8 cellular contexts compared by ENCODE assay signal in the genomic region with DNA sequence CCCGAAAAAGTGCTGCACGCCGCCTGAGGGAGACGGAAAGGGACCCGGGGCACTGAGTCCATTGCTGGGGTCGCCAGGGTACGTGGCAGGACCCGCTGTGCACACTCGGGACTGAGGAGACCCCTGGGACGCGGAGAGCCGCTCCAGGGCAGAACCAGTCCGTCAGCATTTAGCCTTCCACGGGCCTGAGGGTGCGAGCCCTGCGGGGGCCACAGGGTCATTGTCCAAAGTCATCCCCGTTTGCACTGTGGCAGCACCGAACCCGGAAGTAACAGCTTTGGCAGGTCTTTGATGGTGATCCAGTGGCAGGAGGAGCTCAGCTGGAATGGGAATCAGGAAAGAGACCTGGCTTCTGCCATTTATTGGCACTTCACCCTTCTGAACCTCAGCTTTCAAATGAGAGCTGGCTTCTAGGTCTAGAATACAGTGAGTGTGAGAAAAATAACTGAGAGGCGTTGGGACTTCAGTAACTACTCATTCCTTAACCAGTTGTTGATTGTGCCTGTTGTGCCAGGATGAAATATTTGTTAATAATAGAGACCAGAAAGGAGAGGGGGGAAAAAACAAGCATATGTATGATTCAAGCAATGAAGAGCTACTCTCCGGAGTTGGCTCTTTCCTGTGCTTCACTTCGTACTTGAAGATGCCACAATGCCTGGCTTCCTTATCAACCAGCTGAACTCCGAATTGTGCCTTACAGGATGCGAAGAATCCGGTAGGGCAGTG. TPM values are rescaled to one million over a fixed set of nuclear protein-coding genes. Genes with fewer than 3 reads are reported as not detected.
A peak's percentile ranks its signal among the peaks of the same experiment; 100 is the strongest.
DNase-seq lines count a peak whose midpoint lies in the region; ATAC-seq and TF ChIP-seq lines count a peak whose summit lies in the region.

No MANE protein-coding gene starts in this region.

- H3K4me3 ChIP-seq in fibroblast of villous mesenchyme (ENCODE audit: low read depth, low read length) (peak overlapping the region; percentile 87), aorta (ENCODE audit: low read length in 2 of 2) (peak overlapping the region; percentile 69 to 98)

- ATAC-seq in activated CD4-positive, alpha-beta T cell treated with anti-CD3 and anti-CD28 coated beads for 36 hours, result no peak
- ATAC-seq in HG02885 (IDR thresholded peaks at IDR 0.05; ENCODE audit: poor library complexity, unreplicated experiment) (peak; percentile 25), aorta (ENCODE audit: low FRiP score) (peak; percentile 84)
- ATAC-seq in naive thymus-derived CD8-positive, alpha-beta T cell, result peak in 1 of 2 donors; percentile 6

- H3K9me3 Mint-ChIP-seq in activated CD4-positive, alpha-beta T cell treated with anti-CD3 and anti-CD28 coated beads for 36 hours (ENCODE audit: low read depth), result no peaks in the 10 kb centered on the region
- no peaks in the 10 kb centered on the region for H3K9me3 Mint-ChIP-seq in activated T-helper 2 cell treated with anti-CD3 and anti-CD28 coated beads, Interferon-gamma antibody, Interleukin-2, Interleukin-4, amounts not matched to agents 10 μg/mL and 5 μg/mL and 100 μg/mL, durations not matched to agents 14 hours and 24 hours and 36 hours
- H3K9me3 Mint-ChIP-seq in naive thymus-derived CD8-positive, alpha-beta T cell, result no peaks in the 10 kb centered on the region

- CTCF ChIA-PET in activated CD4-positive, alpha-beta T cell treated with anti-CD3 and anti-CD28 coated beads for 36 hours (lab: Charles Lee), result interaction anchor here (0.7 to 2.9 kb wide), 6 partner anchors 9 to 105 kb away, joined by 3 to 22 read pairs (median 4); no protein-coding TSS in a partner anchor

- intact Hi-C loops in activated CD4-positive, alpha-beta T cell treated with anti-CD3 and anti-CD28 coated beads for 36 hours (cut with DNase I, micrococcal nuclease), result loop anchor here (2.0 to 10.0 kb wide), 16 partner anchors 67 to 1227 kb away; partner anchors contain the start of genes EPC1 (in 2 of the 2), CCDC7 (in 1 of the 2) and KIF5B (in 1 of the 2)
- intact Hi-C loops in activated T-helper 2 cell treated with anti-CD3 and anti-CD28 coated beads, Interferon-gamma antibody, Interleukin-2, Interleukin-4, amounts not matched to agents 10 μg/mL and 5 μg/mL and 100 μg/mL, durations not matched to agents 14 hours and 24 hours and 36 hours (cut with micrococcal nuclease), result loop anchor here (5.0 to 10.0 kb wide), 5 partner anchors 67 to 415 kb away; partner anchors contain the start of genes EPC1 and KIF5B
- intact Hi-C loops in aorta (cut with DNase I), result loop anchor here (2.0 to 5.0 kb wide), 2 partner anchors 47 to 67 kb away; no protein-coding TSS in a partner anchor

- peak overlapping the region; percentile 93 to 98 for H3K27ac ChIP-seq in aorta (ENCODE audit: low read depth in 1 of 2, low read length in 2 of 2)

- H3K4me3 Mint-ChIP-seq in activated CD4-positive, alpha-beta T cell treated with anti-CD3 and anti-CD28 coated beads for 36 hours, result peak overlapping the region; percentile 84
- peak overlapping the region; percentile 83 for H3K4me3 Mint-ChIP-seq in activated T-helper 2 cell treated with anti-CD3 and anti-CD28 coated beads, Interferon-gamma antibody, Interleukin-2, Interleukin-4, amounts not matched to agents 10 μg/mL and 5 μg/mL and 100 μg/mL, durations not matched to agents 14 hours and 24 hours and 36 hours (ENCODE audit: low read depth)
- H3K4me3 Mint-ChIP-seq in naive thymus-derived CD8-positive, alpha-beta T cell, result peak overlapping the region; percentile 78 to 96 (median 88)

- peak overlapping the region; percentile 58 for H3K27ac Mint-ChIP-seq in activated CD4-positive, alpha-beta T cell treated with anti-CD3 and anti-CD28 coated beads for 36 hours
- H3K27ac Mint-ChIP-seq in activated T-helper 2 cell treated with anti-CD3 and anti-CD28 coated beads, Interferon-gamma antibody, Interleukin-2, Interleukin-4, amounts not matched to agents 10 μg/mL and 5 μg/mL and 100 μg/mL, durations not matched to agents 14 hours and 24 hours and 36 hours, result peak overlapping the region; percentile 22
- peak overlapping the region; percentile 30 to 93 (median 88) for H3K27ac Mint-ChIP-seq in naive thymus-derived CD8-positive, alpha-beta T cell

- TF ChIP-seq CTCF in fibroblast of villous mesenchyme (IDR thresholded peaks at IDR 0.05; ENCODE audit: insufficient read depth, low read depth, low read length), result no peak

- peaks cover 36% of the 10 kb centered on the region for H3K4me1 Mint-ChIP-seq in activated CD4-positive, alpha-beta T cell treated with anti-CD3 and anti-CD28 coated beads for 36 hours
- H3K4me1 Mint-ChIP-seq in activated T-helper 2 cell treated with anti-CD3 and anti-CD28 coated beads, Interferon-gamma antibody, Interleukin-2, Interleukin-4, amounts not matched to agents 10 μg/mL and 5 μg/mL and 100 μg/mL, durations not matched to agents 14 hours and 24 hours and 36 hours (ENCODE audit: low read depth), result peaks cover 34% of the 10 kb centered on the region
- peaks cover 21 to 50% (median 44%) of the 10 kb centered on the region in 4 donors for H3K4me1 Mint-ChIP-seq in naive thymus-derived CD8-positive, alpha-beta T cell

- no peaks in the 10 kb centered on the region for H3K36me3 Mint-ChIP-seq in activated CD4-positive, alpha-beta T cell treated with anti-CD3 and anti-CD28 coated beads for 36 hours (ENCODE audit: low read depth)
- no peaks in the 10 kb centered on the region for H3K36me3 Mint-ChIP-seq in activated T-helper 2 cell treated with anti-CD3 and anti-CD28 coated beads, Interferon-gamma antibody, Interleukin-2, Interleukin-4, amounts not matched to agents 10 μg/mL and 5 μg/mL and 100 μg/mL, durations not matched to agents 14 hours and 24 hours and 36 hours (ENCODE audit: low read depth)
- H3K36me3 Mint-ChIP-seq in naive thymus-derived CD8-positive, alpha-beta T cell, result no peaks in the 10 kb centered on the region

- POLR2A ChIA-PET in activated CD4-positive, alpha-beta T cell treated with anti-CD3 and anti-CD28 coated beads for 36 hours (lab: Charles Lee), result no interaction called here
- POLR2A ChIA-PET in naive thymus-derived CD8-positive, alpha-beta T cell (lab: Charles Lee), result interaction anchor here (0.7 to 1.2 kb wide), 7 partner anchors 13 to 1145 kb away, joined by 3 to 4 read pairs (median 3); no protein-coding TSS in a partner anchor

- H3K4me1 ChIP-seq in aorta (ENCODE audit: control insufficient read depth in 1 of 2, insufficient read depth in 2 of 2, low read length in 2 of 2), result peaks cover 0 to 4% of the 10 kb centered on the region in 2 donors

- H3K27me3 Mint-ChIP-seq in activated CD4-positive, alpha-beta T cell treated with anti-CD3 and anti-CD28 coated beads for 36 hours, result no peaks in the 10 kb centered on the region
- H3K27me3 Mint-ChIP-seq in activated T-helper 2 cell treated with anti-CD3 and anti-CD28 coated beads, Interferon-gamma antibody, Interleukin-2, Interleukin-4, amounts not matched to agents 10 μg/mL and 5 μg/mL and 100 μg/mL, durations not matched to agents 14 hours and 24 hours and 36 hours (ENCODE audit: low read depth), result peaks cover 25% of the 10 kb centered on the region
- H3K27me3 Mint-ChIP-seq in naive thymus-derived CD8-positive, alpha-beta T cell, result no peaks in the 10 kb centered on the region

- H3K36me3 ChIP-seq in aorta (ENCODE audit: control insufficient read depth in 1 of 2, insufficient read depth in 2 of 2, low read length in 1 of 2), result no peaks in the 10 kb centered on the region

- 0 to 1% methylated on average over 25 of the region's 25 CpGs for WGBS in aorta, 2 donors

- H3K9me3 ChIP-seq in aorta (ENCODE audit: control insufficient read depth, low read length), result no peaks in the 10 kb centered on the region

- peak; percentile 46 for DNase-seq in activated CD4-positive, alpha-beta T cell treated with anti-CD3 and anti-CD28 coated beads for 36 hours
- DNase-seq in activated CD4-positive, alpha-beta T cell treated with anti-CD3 and anti-CD28 coated beads, Interleukin-2, amount 50 U/mL, for 1 hour, result no peak
- DNase-seq in NCI-H69 (lab: John Stamatoyannopoulos, UW) (peak; percentile 55), fibroblast of villous mesenchyme (ENCODE audit: low read depth) (peak; percentile 41), aorta (peak; percentile 73 to 82)
- DNase-seq in activated T-helper 2 cell treated with anti-CD3 and anti-CD28 coated beads, Interferon-gamma antibody, Interleukin-2, Interleukin-4, amounts not matched to agents 10 μg/mL and 5 μg/mL and 100 μg/mL, durations not matched to agents 14 hours and 24 hours and 36 hours (ENCODE audit: low spot score), result no peak
- DNase-seq in naive thymus-derived CD8-positive, alpha-beta T cell, result peak in 7 of 10 donors; percentile 14 to 60 (median 34)

- H3K27me3 ChIP-seq in aorta (ENCODE audit: control insufficient read depth in 1 of 2, insufficient read depth in 2 of 2, low read length in 1 of 2), result no peaks in the 10 kb centered on the region

RNA-seq across cellular contexts. Expression of gene ARHGAP12, which starts 0.8 kb away (rescaled TPM):
- 1 to 10 TPM; 5.5 to 6.4 TPM for total RNA-seq in activated CD4-positive, alpha-beta T cell treated with anti-CD3 and anti-CD28 coated beads for 36 hours
- total RNA-seq in activated T-helper 2 cell treated with anti-CD3 and anti-CD28 coated beads, Interferon-gamma antibody, Interleukin-2, Interleukin-4, amounts not matched to agents 10 μg/mL and 5 μg/mL and 100 μg/mL, durations not matched to agents 14 hours and 24 hours and 36 hours, result 2.7 and 3.5 TPM in 2 replicates
- total RNA-seq in fibroblast of villous mesenchyme (39.9 and 57.0 TPM in 2 replicates), aorta (10 to 100 TPM; 23.6 to 34.6 TPM)
- total RNA-seq in naive thymus-derived CD8-positive, alpha-beta T cell, result 10 to 100 TPM; 33.8 to 35.0 TPM
- 10 to 100 TPM in 2 of 3 donors, 1 to 10 TPM in 1; 9.9 to 11.3 (median 10.7) TPM for polyA plus RNA-seq in naive thymus-derived CD8-positive, alpha-beta T cell
- polyA plus RNA-seq in aorta, result 10 to 100 TPM; 17.0 to 17.4 TPM

Comparison
In these comparisons a context has a peak if more than half of its experiments do, and no peak if none do; other contexts are left out.
1. DNase-seq: peak in activated CD4-positive, alpha-beta T cell treated with anti-CD3 and anti-CD28 coated beads for 36 hours (single experiment), NCI-H69 (single experiment), fibroblast of villous mesenchyme (single experiment), naive thymus-derived CD8-positive, alpha-beta T cell (7 of 10) and aorta (2 of 2); none in activated CD4-positive, alpha-beta T cell treated with anti-CD3 and anti-CD28 coated beads, Interleukin-2, amount 50 U/mL, for 1 hour (single experiment) and activated T-helper 2 cell treated with anti-CD3 and anti-CD28 coated beads, Interferon-gamma antibody, Interleukin-2, Interleukin-4, amounts not matched to agents 10 μg/mL and 5 μg/mL and 100 μg/mL, durations not matched to agents 14 hours and 24 hours and 36 hours (single experiment).
2. H3K27ac Mint-ChIP-seq: peak in every context shown above with its lines; median percentile 88 in naive thymus-derived CD8-positive, alpha-beta T cell; 58 in activated CD4-positive, alpha-beta T cell treated with anti-CD3 and anti-CD28 coated beads for 36 hours; 22 in activated T-helper 2 cell treated with anti-CD3 and anti-CD28 coated beads, Interferon-gamma antibody, Interleukin-2, Interleukin-4, amounts not matched to agents 10 μg/mL and 5 μg/mL and 100 μg/mL, durations not matched to agents 14 hours and 24 hours and 36 hours.
3. Peak in every context shown above with its lines, with median percentiles within 50 percentile points of each other: H3K4me3 Mint-ChIP-seq.